Comparison of ENCODE assay signal across 17 cellular contexts in the genomic region with DNA sequence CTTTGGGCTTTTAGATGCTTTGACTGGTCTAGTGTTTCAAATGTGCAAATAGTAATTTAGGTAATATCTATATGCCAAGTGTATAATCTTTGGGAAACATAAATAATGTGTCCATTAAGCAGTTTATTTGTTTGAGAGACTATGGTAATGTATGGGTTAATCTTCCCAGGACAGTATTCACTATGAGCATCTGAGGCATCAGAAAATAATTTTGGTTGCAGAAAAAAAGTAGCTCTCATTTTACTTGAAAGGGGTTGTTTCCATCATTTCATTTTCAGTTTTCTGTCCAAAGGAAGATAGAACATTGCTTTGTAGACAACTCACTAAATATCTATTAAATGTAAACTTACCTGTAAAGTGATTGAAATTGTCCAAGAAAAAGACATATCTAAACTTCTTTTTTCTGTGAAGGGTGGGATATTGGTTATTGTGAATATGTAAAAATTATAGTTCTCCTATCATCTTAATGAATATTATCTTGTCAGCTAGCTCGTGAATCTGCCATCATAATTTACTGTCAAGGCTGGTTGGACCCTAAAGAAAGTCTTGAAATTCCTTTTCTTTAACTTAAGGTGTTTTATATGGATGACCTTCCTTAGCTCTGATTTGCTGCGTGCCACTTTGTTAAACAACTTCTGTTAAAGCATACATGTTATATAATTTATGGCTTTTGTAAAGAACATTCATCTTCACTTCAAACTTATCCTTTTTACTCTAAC.
"Had no signal": no experiment of that assay in that cellular context is flagged by ENCODE, and none has a peak within 500 bp of the region (broad histone marks: within the 10 kb centered on the region; RNA-seq: fewer than 3 reads in every experiment).

No MANE protein-coding gene starts in this region.

- DNase-seq: activated CD4-positive, alpha-beta T cell treated with anti-CD3 and anti-CD28 coated beads, Interleukin-2, amount 50 U/mL, for 4 hours; activated CD4-positive, CD25-positive, alpha-beta regulatory T cell treated with anti-CD3 and anti-CD28 coated beads, Interleukin-2, amount 50 U/mL, for 72 hours; activated effector memory CD4-positive, alpha-beta T cell treated with Interleukin-2 at 50 U/mL for 16 hours; activated T-cell treated with anti-CD3 and anti-CD28 coated beads, Interleukin-2, amount 50 U/mL, for 1 hour; amygdala; heart right ventricle; nucleus accumbens; stimulated activated CD4-positive, alpha-beta T cell treated with anti-CD3 and anti-CD28 coated beads, Interleukin-4, amount 100 ng/mL, for 1 hour; stimulated activated CD8-positive, alpha-beta memory T cell treated with anti-CD3 and anti-CD28 coated beads, Interleukin-4, amount 100 ng/mL, for 48 hours; stimulated activated naive CD8-positive, alpha-beta T cell treated with anti-CD3 and anti-CD28 coated beads, Interleukin-15, Interleukin-2, amounts not matched to agents 100 U/mL and 50 U/mL, for 24 hours; SW 1271; T-helper 9 cell; upper lobe of right lung had no signal

- H3K27ac Mint-ChIP-seq: activated naive CD4-positive, alpha-beta T cell treated with anti-CD3 and anti-CD28 coated beads, Interleukin-2, amount 50 U/mL, for 24 hours had no signal

- H3K4me1 ChIP-seq: heart right ventricle, upper lobe of right lung had no signal

- H3K4me3 ChIP-seq: esophagus muscularis mucosa, upper lobe of right lung had no signal

- FAIRE-seq: bronchial epithelial cell, frontal cortex had no signal

- H3K27ac ChIP-seq: esophagus muscularis mucosa, upper lobe of right lung had no signal

- H3K9me3 Mint-ChIP-seq: activated naive CD4-positive, alpha-beta T cell treated with anti-CD3 and anti-CD28 coated beads, Interleukin-2, amount 50 U/mL, for 24 hours had no signal

- H3K9me3 ChIP-seq: esophagus muscularis mucosa, heart right ventricle, upper lobe of right lung had no signal

- H3K36me3 Mint-ChIP-seq: activated naive CD4-positive, alpha-beta T cell treated with anti-CD3 and anti-CD28 coated beads, Interleukin-2, amount 50 U/mL, for 24 hours had no signal

- H3K36me3 ChIP-seq: esophagus muscularis mucosa, heart right ventricle, upper lobe of right lung had no signal

- H3K4me1 Mint-ChIP-seq: activated naive CD4-positive, alpha-beta T cell treated with anti-CD3 and anti-CD28 coated beads, Interleukin-2, amount 50 U/mL, for 24 hours had no signal

- H3K4me3 Mint-ChIP-seq: activated naive CD4-positive, alpha-beta T cell treated with anti-CD3 and anti-CD28 coated beads, Interleukin-2, amount 50 U/mL, for 24 hours had no signal

- H3K27me3 ChIP-seq: esophagus muscularis mucosa, heart right ventricle, upper lobe of right lung had no signal

- H3K27me3 Mint-ChIP-seq: activated naive CD4-positive, alpha-beta T cell treated with anti-CD3 and anti-CD28 coated beads, Interleukin-2, amount 50 U/mL, for 24 hours had no signal
